Comparison of ENCODE assay signal across 9 cellular contexts in genomic region chr19:48632692-48633147, GRCh38. TPM values are rescaled to one million over a fixed set of nuclear protein-coding genes. Genes with fewer than 3 reads are reported as not detected.
DNase-seq lines count a peak whose midpoint lies in the region; ATAC-seq and TF ChIP-seq lines count a peak whose summit lies in the region.
"Had no signal": no experiment of that assay in that cellular context is flagged by ENCODE, and none has a peak within 500 bp of the region (broad histone marks: within the 10 kb centered on the region; RNA-seq: fewer than 3 reads in every experiment).

No MANE protein-coding gene starts in this region.

- ATAC-seq in GM21723 (IDR thresholded peaks at IDR 0.05; ENCODE audit: unreplicated experiment) (no peak), HG02852 (IDR thresholded peaks at IDR 0.05; ENCODE audit: unreplicated experiment) (no peak)

- H3K36me3 ChIP-seq in DOHH2 (ENCODE audit: control insufficient read depth, low read length) (peaks cover 35% of the 10 kb centered on the region), OCI-LY7 (ENCODE audit: insufficient read depth, low read length) (peaks cover 25% of the 10 kb centered on the region; the same call in 1 of the 2 replicates), duodenal mucosa (ENCODE audit: control insufficient read depth in 1 of 2, insufficient read depth in 2 of 2, low read length in 2 of 2) (peaks cover 4 to 20% of the 10 kb centered on the region in 2 donors), ovary (no peaks in the 10 kb centered on the region), HAP-1 (replicated peaks) (peaks cover 44% of the 10 kb centered on the region)

- no peaks in the 10 kb centered on the region for H3K9me2 ChIP-seq in DOHH2 (replicated peaks; ENCODE audit: control insufficient read depth, low read length)
- no peaks in the 10 kb centered on the region for H3K9me2 ChIP-seq in OCI-LY7 (ENCODE audit: insufficient read depth, low read length)

- peaks cover 15% of the 10 kb centered on the region for H3F3A ChIP-seq in DOHH2 (ENCODE audit: control insufficient read depth, insufficient read depth)

- POLR2A ChIA-PET in OCI-LY7 (lab: Charles Lee): interaction anchor here (0.6 to 1.8 kb wide), 2 partner anchors 14 to 53 kb away, joined by 4 to 6 read pairs; partner anchors contain the start of genes RPL18 and SPHK2

- TF ChIP-seq POLR2A in ovary (IDR thresholded peaks at IDR 0.05): no peak

- H3K27me3 ChIP-seq in DOHH2 (ENCODE audit: control insufficient read depth, low read length) (no peaks in the 10 kb centered on the region), duodenal mucosa (ENCODE audit: control insufficient read depth in 1 of 2, insufficient read depth in 2 of 2, low read length in 2 of 2) (no peaks in the 10 kb centered on the region), ovary (no peaks in the 10 kb centered on the region), HAP-1 (ENCODE audit: low read depth) (no peaks in the 10 kb centered on the region)

- H3K79me2 ChIP-seq in DOHH2 (ENCODE audit: control insufficient read depth, low read length) (peaks cover 27% of the 10 kb centered on the region), OCI-LY7 (ENCODE audit: insufficient read depth, low read depth, low read length) (no peaks in the 10 kb centered on the region; the same call in 1 of the 2 replicates)

- H2AFZ ChIP-seq in OCI-LY7 (ENCODE audit: low read length): no peak overlapping the region

- intact Hi-C loops in OCI-LY7 (cut with micrococcal nuclease; ENCODE audit: unreplicated experiment): loop anchor here (10.0 kb wide), 1 partner anchor 862 kb away; the partner anchor contains the start of gene RPS11
- intact Hi-C loops in ovary (cut with DNase I): no loop called here

- TF ChIP-seq CTCF in DOHH2 (IDR thresholded peaks at IDR 0.05; ENCODE audit: low read depth, low read length, poor library complexity, severe bottlenecking): no peak
- TF ChIP-seq CTCF in OCI-LY7 (conservative IDR thresholded peaks at IDR 0.05; ENCODE audit: low read length): no peak
- no peak for TF ChIP-seq CTCF in ovary (IDR thresholded peaks at IDR 0.05)

- no TSS peak for BruUV-seq in OCI-LY7 (replicated peaks; lab: Mats Ljungman, UMichigan)

- H3K9ac ChIP-seq in duodenal mucosa (ENCODE audit: low read depth in 1 of 2, low read length in 2 of 2): peak overlapping the region; percentile 21 to 28

- no peaks in the 10 kb centered on the region for H4K20me1 ChIP-seq in DOHH2 (ENCODE audit: control insufficient read depth, insufficient read depth, low read depth, low read length)
- H4K20me1 ChIP-seq in OCI-LY7 (ENCODE audit: insufficient read depth, low read length): no peaks in the 10 kb centered on the region

- H3K27ac ChIP-seq in DOHH2 (ENCODE audit: low read depth, low read length): no peak overlapping the region
- H3K27ac ChIP-seq in OCI-LY7 (ENCODE audit: low read depth, low read length, poor library complexity, severe bottlenecking): peak overlapping the region; percentile 21
- no peak overlapping the region for H3K27ac ChIP-seq in duodenal mucosa (ENCODE audit: low read depth, low read length)
- H3K27ac ChIP-seq in ovary: peak overlapping the region; percentile 65 to 80

- H3K4me3 ChIP-seq in DOHH2 (ENCODE audit: low read length) (peak overlapping the region; percentile 87; the same call in 1 of the 2 replicates), OCI-LY7 (ENCODE audit: low read depth, low read length, poor library complexity, severe bottlenecking) (no peak overlapping the region), duodenal mucosa (ENCODE audit: low read depth in 1 of 2, low read length in 2 of 2) (peak overlapping the region in 1 of 2 donors; percentile 31), ovary (no peak overlapping the region), HAP-1 (no peak overlapping the region)

- DNase-seq in OCI-LY7 (ENCODE audit: low spot score) (no peak), ovary (peak in 1 of 5 donors; percentile 20), Kasumi-1 (lab: John Stamatoyannopoulos, UW) (no peak), HAP-1 (ENCODE audit: low spot score in 2 of 2) (no peak)
- DNase-seq: NCI-H526 had no signal

- H3K4me2 ChIP-seq in DOHH2 (ENCODE audit: low read length) (peak overlapping the region; percentile 93), OCI-LY7 (ENCODE audit: low read length) (peak overlapping the region; percentile 97)

- TF ChIP-seq EP300 in ovary (IDR thresholded peaks at IDR 0.05): no peak

- peaks cover 43% of the 10 kb centered on the region for H3K4me1 ChIP-seq in DOHH2 (ENCODE audit: control insufficient read depth, low read length)
- peaks cover 35% of the 10 kb centered on the region for H3K4me1 ChIP-seq in OCI-LY7 (ENCODE audit: insufficient read depth, low read length, poor library complexity, severe bottlenecking)
- H3K4me1 ChIP-seq in duodenal mucosa (ENCODE audit: control insufficient read depth in 1 of 2, insufficient read depth in 2 of 2, low read length in 2 of 2): peaks cover 46 to 54% of the 10 kb centered on the region in 2 donors
- H3K4me1 ChIP-seq in ovary (ENCODE audit: insufficient read depth): peaks cover 20% of the 10 kb centered on the region
- H3K4me1 ChIP-seq in HAP-1: peaks cover 22% of the 10 kb centered on the region

- no peaks in the 10 kb centered on the region for H3K9me3 ChIP-seq in DOHH2 (ENCODE audit: control insufficient read depth, insufficient read depth, low read length)
- H3K9me3 ChIP-seq in OCI-LY7 (ENCODE audit: low read length): no peaks in the 10 kb centered on the region
- no peaks in the 10 kb centered on the region for H3K9me3 ChIP-seq in duodenal mucosa (ENCODE audit: control insufficient read depth in 1 of 2, low read length in 2 of 2)
- no peaks in the 10 kb centered on the region for H3K9me3 ChIP-seq in ovary
- peaks cover 2% of the 10 kb centered on the region; the same call in 1 of the 2 replicates for H3K9me3 ChIP-seq in HAP-1

- CTCF ChIA-PET in OCI-LY7 (lab: Charles Lee; ENCODE audit: unreplicated experiment): no interaction called here

- in situ Hi-C loops in HAP-1 (cut with MboI; ENCODE audit: low sequenced_read_pairs): no loop called here

RNA-seq across cellular contexts. Expression of gene DBP, which starts 4.5 kb away (rescaled TPM):
- 20.8 and 35.6 TPM in 2 replicates for total RNA-seq in OCI-LY7 (2014; rRNA removed; shearing (Covaris generic))
- total RNA-seq in OCI-LY7 (2022) (15.7 and 19.0 TPM in 2 replicates), ovary (10 to 100 TPM; 19.7 to 69.8 (median 34.6) TPM)
- 10 to 100 TPM; 19.8 to 29.0 TPM for polyA plus RNA-seq in ovary

RNA-seq across cellular contexts. Expression of gene CA11, which starts 13.3 kb away (rescaled TPM):
- total RNA-seq in OCI-LY7 (2014; rRNA removed; shearing (Covaris generic)): 2.5 and 2.7 TPM in 2 replicates
- total RNA-seq in OCI-LY7 (2022) (4.6 and 10.8 TPM in 2 replicates), ovary (10 to 100 TPM; 14.9 to 52.5 (median 40.8) TPM)
- 10 to 100 TPM; 43.1 to 53.1 TPM for polyA plus RNA-seq in ovary

RNA-seq across cellular contexts. Expression of gene SPHK2, which starts 13.4 kb away (rescaled TPM):
- total RNA-seq in OCI-LY7 (2014; rRNA removed; shearing (Covaris generic)): 12.4 and 18.2 TPM in 2 replicates
- total RNA-seq in OCI-LY7 (2022): 33.3 and 34.8 TPM in 2 replicates
- total RNA-seq in ovary: 10 to 100 TPM; 12.3 to 37.2 (median 27.0) TPM
- 10 to 100 TPM in 1 of 2 donors, 1 to 10 TPM in 1; 2.9 to 24.5 TPM for polyA plus RNA-seq in ovary

RNA-seq across cellular contexts. Expression of gene RPL18, which starts 13.7 kb away (rescaled TPM):
- 3,527 and 5,064 TPM in 2 replicates for total RNA-seq in OCI-LY7 (2014; rRNA removed; shearing (Covaris generic))
- total RNA-seq in OCI-LY7 (2022) (1,333 and 1,494 TPM in 2 replicates), ovary (1,000 to 10,000 TPM; 2,699 to 8,435 (median 3,584) TPM)
- 1,000 to 10,000 TPM; 1,780 to 6,110 TPM for polyA plus RNA-seq in ovary

RNA-seq across cellular contexts. Expression of gene FAM83E, which starts 17.8 kb away (rescaled TPM):
- total RNA-seq in OCI-LY7 (2014; rRNA removed; shearing (Covaris generic)): 3.7 and 6.2 TPM in 2 replicates
- total RNA-seq in OCI-LY7 (2022): 3.0 and 5.6 TPM in 2 replicates
- 1 to 10 TPM in 5 of 7 donors, not detected in 2; 1.1 to 6.9 (median 1.5) TPM for total RNA-seq in ovary
- under 1 TPM in 1 of 2 donors, not detected in 1; 0.16 TPM for polyA plus RNA-seq in ovary

Comparison
In these comparisons a context has a peak if more than half of its experiments do, and no peak if none do; other contexts are left out.
1. H3K27ac ChIP-seq: peak in OCI-LY7 (single experiment) and ovary (2 of 2); none in DOHH2 (single experiment) and duodenal mucosa (single experiment).